In the genomic region with DNA sequence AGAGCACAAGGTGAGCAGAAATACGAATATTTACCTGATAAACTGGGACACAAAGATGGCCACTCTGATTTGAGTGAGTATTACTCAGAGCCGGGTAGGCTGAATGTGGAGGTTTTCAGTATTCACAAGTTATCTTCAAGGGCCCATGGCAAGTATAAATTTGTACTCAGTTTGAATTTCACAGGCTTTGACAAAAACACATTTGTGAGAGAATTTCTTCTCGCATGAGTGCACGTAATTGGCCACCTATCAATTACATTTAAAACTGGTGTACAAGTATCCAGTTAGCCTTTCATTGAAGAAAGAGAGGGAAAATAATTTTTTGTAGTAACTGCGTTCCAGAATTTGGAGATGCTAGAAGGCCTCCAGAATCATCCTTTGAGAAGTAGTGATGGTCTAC, we compare ENCODE assay signal across 9 cellular contexts.
"Had no signal": no experiment of that assay in that cellular context is flagged by ENCODE, and none has a peak within 500 bp of the region (broad histone marks: within the 10 kb centered on the region; RNA-seq: fewer than 3 reads in every experiment).

No MANE protein-coding gene starts in this region.

- H3K4me1 ChIP-seq: HAP-1 had no signal

- H3K27ac ChIP-seq: GM23248 had no signal

- H3K36me3 ChIP-seq: HAP-1 had no signal

- ATAC-seq: GM23338, HCT116 had no signal

- DNase-seq: GM23248, GOT3, H7, H9, HCEC 1CT, HFFc6 had no signal

- H3K4me3 ChIP-seq: GM23248, GM23338, HAP-1 had no signal

- H3K9me3 ChIP-seq: HAP-1 had no signal
